Comparison of ENCODE assay signal across 9 cellular contexts in the genomic region with DNA sequence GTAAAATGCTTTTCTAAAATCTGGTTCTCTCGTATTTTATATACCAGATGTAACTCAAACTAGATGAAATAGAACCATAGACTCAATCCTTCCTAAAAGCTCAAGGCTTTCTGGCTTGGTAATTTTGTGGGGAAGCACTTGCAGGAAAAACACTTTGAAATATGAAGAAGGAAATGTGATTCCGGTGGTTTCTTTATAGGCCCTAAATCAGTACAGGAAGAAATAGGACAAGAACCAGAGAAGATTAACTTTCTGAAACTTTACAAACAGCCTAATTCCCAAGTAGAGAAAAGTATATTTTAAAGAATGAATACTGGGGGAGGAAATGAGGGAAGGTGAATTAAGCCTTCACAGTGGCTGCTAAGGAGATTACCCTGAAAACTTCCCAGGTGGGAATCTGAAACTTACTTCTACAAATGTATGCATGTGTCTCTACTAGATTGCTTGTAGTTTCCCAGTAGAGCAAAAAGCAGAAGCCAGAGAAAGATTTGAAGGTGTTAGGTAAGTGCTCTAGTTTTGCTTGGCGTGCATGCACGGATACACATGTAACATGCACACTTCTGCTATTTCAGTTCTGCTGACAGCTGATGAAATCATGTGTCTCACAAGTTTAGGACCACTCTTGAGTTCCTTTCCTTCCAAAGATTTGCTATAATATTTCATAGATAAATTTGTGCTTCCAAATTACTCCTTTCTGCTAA.
A peak's percentile ranks its signal among the peaks of the same experiment; 100 is the strongest.
DNase-seq lines count a peak whose midpoint lies in the region; ATAC-seq, FAIRE-seq and TF ChIP-seq lines count a peak whose summit lies in the region.
"Had no signal": no experiment of that assay in that cellular context is flagged by ENCODE, and none has a peak within 500 bp of the region (broad histone marks: within the 10 kb centered on the region; RNA-seq: fewer than 3 reads in every experiment).

No MANE protein-coding gene starts in this region.

- no peak overlapping the region for H3K27ac Mint-ChIP-seq in activated CD4-positive, alpha-beta memory T cell treated with anti-CD3 and anti-CD28 coated beads for 36 hours

- no peak overlapping the region for H3K4me3 Mint-ChIP-seq in activated CD4-positive, alpha-beta memory T cell treated with anti-CD3 and anti-CD28 coated beads for 36 hours

- TF ChIP-seq CTCF in GM10266 (IDR thresholded peaks at IDR 0.05; ENCODE audit: control insufficient read depth, insufficient read depth, low read depth, missing control alignments): no peak

- H3K9me3 ChIP-seq in right cardiac atrium (ENCODE audit: control insufficient read depth, low read length): no peaks in the 10 kb centered on the region

- intact Hi-C loops in right cardiac atrium (cut with DNase I): loop anchor here in 1 of 4 donors (10.0 kb wide), 1 partner anchor 48 kb away; no protein-coding TSS in a partner anchor
- intact Hi-C loops in activated CD4-positive, alpha-beta memory T cell treated with anti-CD3 and anti-CD28 coated beads for 36 hours (cut with micrococcal nuclease): no loop called here

- POLR2A ChIA-PET in activated CD4-positive, alpha-beta memory T cell treated with anti-CD3 and anti-CD28 coated beads for 36 hours (lab: Charles Lee): no interaction called here

- 36% methylated on average over 4 of the region's 4 CpGs for WGBS in right cardiac atrium

- CTCF ChIA-PET in activated CD4-positive, alpha-beta memory T cell treated with anti-CD3 and anti-CD28 coated beads for 36 hours (lab: Charles Lee): no interaction called here

- DNase-seq in GM10266 (ENCODE audit: extremely low spot score): peak; percentile 60
- DNase-seq in right cardiac atrium: no peak
- no peak for DNase-seq in activated CD4-positive, alpha-beta memory T cell treated with anti-CD3 and anti-CD28 coated beads for 36 hours
- no peak for DNase-seq in H54 (ENCODE audit: insufficient read length, low spot score)
- no peak for DNase-seq in NCI-H82 treated with DMSO at 0.1 percent for 48 hours (lab: John Stamatoyannopoulos, UW; ENCODE audit: unreplicated experiment)
- no peak for DNase-seq in T-helper 9 cell
- DNase-seq: DMS79 had no signal

- no peak for TF ChIP-seq POLR2A in H54 (IDR thresholded peaks at IDR 0.05; ENCODE audit: low read depth, low read length)

- no peaks in the 10 kb centered on the region for H3K27me3 Mint-ChIP-seq in activated CD4-positive, alpha-beta memory T cell treated with anti-CD3 and anti-CD28 coated beads for 36 hours

- no peaks in the 10 kb centered on the region for H3K36me3 Mint-ChIP-seq in activated CD4-positive, alpha-beta memory T cell treated with anti-CD3 and anti-CD28 coated beads for 36 hours

- H3K4me3 ChIP-seq in right cardiac atrium (ENCODE audit: low read length): no peak overlapping the region

- H3K27me3 ChIP-seq in right cardiac atrium (ENCODE audit: control insufficient read depth, insufficient read depth): no peaks in the 10 kb centered on the region

- H3K4me1 Mint-ChIP-seq in activated CD4-positive, alpha-beta memory T cell treated with anti-CD3 and anti-CD28 coated beads for 36 hours (ENCODE audit: low read depth): peaks cover 35% of the 10 kb centered on the region

- peaks cover 30% of the 10 kb centered on the region for H3K4me1 ChIP-seq in right cardiac atrium (ENCODE audit: control insufficient read depth, insufficient read depth, low read length)

- ATAC-seq in GM21528 (IDR thresholded peaks at IDR 0.05; ENCODE audit: low FRiP score, unreplicated experiment) (peak; percentile 83), HG03575 (IDR thresholded peaks at IDR 0.05; ENCODE audit: extremely low read depth, insufficient number of reproducible peaks, low FRiP score, unreplicated experiment) (peak; percentile 94), right cardiac atrium (peak in 1 of 2 donors; percentile 9)

- H3K9me3 Mint-ChIP-seq in activated CD4-positive, alpha-beta memory T cell treated with anti-CD3 and anti-CD28 coated beads for 36 hours: no peaks in the 10 kb centered on the region

- H3K27ac ChIP-seq in right cardiac atrium (ENCODE audit: low read length): peak overlapping the region; percentile 6

- FAIRE-seq in H54 (lab: Jason Lieb, UNC): no peak
